ENCODE assay signal across 13 cellular contexts in genomic region chr2:222864296-222864695, GRCh38. TPM values are rescaled to one million over a fixed set of nuclear protein-coding genes. Genes with fewer than 3 reads are reported as not detected.
A peak's percentile ranks its signal among the peaks of the same experiment; 100 is the strongest.
DNase-seq lines count a peak whose midpoint lies in the region; ATAC-seq and TF ChIP-seq lines count a peak whose summit lies in the region.
"Had no signal": no experiment of that assay in that cellular context is flagged by ENCODE, and none has a peak within 500 bp of the region (broad histone marks: within the 10 kb centered on the region; RNA-seq: fewer than 3 reads in every experiment).

No MANE protein-coding gene starts in this region.

- no peaks in the 10 kb centered on the region for H3K9me2 ChIP-seq in HCT116 (ENCODE audit: insufficient read depth)

- H3K9me3 Mint-ChIP-seq in WTC11 = no peaks in the 10 kb centered on the region
- H3K9me3 Mint-ChIP-seq: CD8-positive, alpha-beta T cell had no signal

- in situ Hi-C loops in ACHN (cut with HindIII; ENCODE audit: low pct_ligation_motif_present, low pct_unique_long_range_greater_than_20kb, low sequenced_read_pairs) = no loop called here

- POLR2A ChIA-PET in HCT116 (lab: Charles Lee) = no interaction called here
- POLR2A ChIA-PET in WTC11 (lab: Charles Lee) = no interaction called here

- RAD21 ChIA-PET in HCT116 (lab: Charles Lee; ENCODE audit: low non-redundant PET in 1 of 2, low total read pairs in 2 of 2, uncharacterized antibody in 2 of 2, unreplicated experiment in 2 of 2) = no interaction called here

- BruUV-seq in HCT116 (replicated peaks; lab: Mats Ljungman, UMichigan) = no TSS peak

- intact Hi-C loops in HCT116 (cut with micrococcal nuclease) = no loop called here

- H3K4me1 ChIP-seq in HCT116 (ENCODE audit: control insufficient read depth in 1 of 2, insufficient read depth in 2 of 2, low read length in 2 of 2) (peaks cover 32 to 44% of the 10 kb centered on the region in 2 experiments), iPS-20b (ENCODE audit: insufficient read depth, low read length) (peaks cover 47% of the 10 kb centered on the region)

- no peak overlapping the region for H3K9ac ChIP-seq in HCT116 (ENCODE audit: low read length)
- H3K9ac ChIP-seq in iPS-20b (ENCODE audit: low read depth, low read length) = no peak overlapping the region; the same call in 1 of the 2 replicates

- H4K20me1 ChIP-seq in HCT116 (ENCODE audit: insufficient read depth) = peaks cover 36% of the 10 kb centered on the region; the same call in 1 of the 2 replicates

- ATAC-seq in HCT116 (no peak), WTC11 (peak; percentile 13)
- ATAC-seq: CD8-positive, alpha-beta T cell; Panc1 had no signal

- TF ChIP-seq POLR2A in HCT116 (IDR thresholded peaks at IDR 0.05; ENCODE audit: borderline replicate concordance, extremely low read depth, insufficient read depth, insufficient read length) = no peak

- no peaks in the 10 kb centered on the region for H3K36me3 ChIP-seq in HCT116 (ENCODE audit: control insufficient read depth in 1 of 2, insufficient read depth in 2 of 2, low read length in 2 of 2)
- no peaks in the 10 kb centered on the region for H3K36me3 ChIP-seq in iPS-20b (ENCODE audit: insufficient read depth, low read depth, low read length)
- H3K36me3 ChIP-seq: uterus had no signal

- H3K4me2 ChIP-seq in HCT116 (ENCODE audit: low read length) = peak overlapping the region; percentile 79

- no peak overlapping the region for H3K4me3 ChIP-seq in HCT116 (replicated peaks in 1 of 2; ENCODE audit: low read depth in 1 of 2, low read length in 2 of 2)
- peak overlapping the region; percentile 40; the same call in 1 of the 2 replicates for H3K4me3 ChIP-seq in iPS-20b (ENCODE audit: low read length)
- H3K4me3 ChIP-seq: uterus had no signal

- H3K27ac ChIP-seq in HCT116 (ENCODE audit: low read depth, low read length) = no peak overlapping the region
- H3K27ac ChIP-seq in iPS-20b (ENCODE audit: low read length) = peak overlapping the region; percentile 22
- H3K27ac ChIP-seq: uterus had no signal

- CTCF ChIA-PET in HCT116 (lab: Charles Lee) = interaction anchor here (0.8 kb wide), 1 partner anchor 155 kb away, joined by 3 read pairs; no protein-coding TSS in a partner anchor
- CTCF ChIA-PET in WTC11 (lab: Charles Lee) = interaction anchor here (0.6 to 2.0 kb wide), 7 partner anchors 25 to 170 kb away, joined by 3 to 10 read pairs (median 3); no protein-coding TSS in a partner anchor

- H2AFZ ChIP-seq in HCT116 (ENCODE audit: low read depth, low read length, poor library complexity, severe bottlenecking) = no peak overlapping the region

- no peak for TF ChIP-seq RAD21 in HCT116 (IDR thresholded peaks at IDR 0.05; ENCODE audit: low read depth)

- no peaks in the 10 kb centered on the region for H3K27me3 Mint-ChIP-seq in WTC11 (ENCODE audit: low read depth)

- TF ChIP-seq CTCF in HCT116 (IDR thresholded peaks at IDR 0.05 in 2 of 3, conservative IDR thresholded peaks at IDR 0.05 in 1 of 3; ENCODE audit: borderline replicate concordance in 1 of 3, insufficient read depth in 1 of 3, low read depth in 2 of 3, low read length in 2 of 3) = no peak
- no peak for TF ChIP-seq CTCF in WTC11 (IDR thresholded peaks at IDR 0.05)

- no peak overlapping the region for H3K4me3 Mint-ChIP-seq in WTC11
- H3K4me3 Mint-ChIP-seq: CD8-positive, alpha-beta T cell had no signal

- no peaks in the 10 kb centered on the region for H3K27me3 ChIP-seq in HCT116 (ENCODE audit: insufficient read depth, low read length)
- H3K27me3 ChIP-seq in iPS-20b (ENCODE audit: insufficient read depth, low read length) = no peaks in the 10 kb centered on the region
- H3K27me3 ChIP-seq: uterus had no signal

- DNase-seq in ACHN = peak; percentile 42
- no peak for DNase-seq in HCT116 (ENCODE audit: low read depth, low spot score)
- DNase-seq in WTC11 (ENCODE audit: low spot score) = peak; percentile 12
- DNase-seq in NCI-H2081 treated with DMSO at 0.1 percent for 48 hours (lab: John Stamatoyannopoulos, UW) = no peak
- no peak for DNase-seq in germinal center (ENCODE audit: low spot score)
- DNase-seq in NCI-H2196 (lab: John Stamatoyannopoulos, UW; ENCODE audit: unreplicated experiment) = no peak
- no peak for DNase-seq in Kasumi-1 (lab: John Stamatoyannopoulos, UW)
- DNase-seq: activated CD8-positive, alpha-beta memory T cell treated with anti-CD3 and anti-CD28 coated beads for 24 hours; CD8-positive, alpha-beta T cell; KG1 had no signal

- H3K4me1 Mint-ChIP-seq in WTC11 = peaks cover 22% of the 10 kb centered on the region

- peaks cover 83% of the 10 kb centered on the region for H3K79me2 ChIP-seq in HCT116 (ENCODE audit: insufficient read depth, low read length)

- H3K36me3 Mint-ChIP-seq in WTC11 = peaks cover 3% of the 10 kb centered on the region; the same call in 1 of the 2 replicates

- H3K27ac Mint-ChIP-seq in WTC11 = no peak overlapping the region
- H3K27ac Mint-ChIP-seq: CD8-positive, alpha-beta T cell had no signal

- H3K9me3 ChIP-seq in HCT116 (ENCODE audit: control insufficient read depth in 1 of 2, insufficient read depth in 1 of 2, low read depth in 1 of 2, low read length in 2 of 2) (no peaks in the 10 kb centered on the region), iPS-20b (ENCODE audit: insufficient read depth, low read depth, low read length) (no peaks in the 10 kb centered on the region)
- H3K9me3 ChIP-seq: uterus had no signal

TF ChIP-seq in HCT116, 20 proteins besides CTCF, POLR2A, EP300 and RAD21:
- TF ChIP-seq SP1 (IDR thresholded peaks at IDR 0.05; ENCODE audit: low read depth) (no peak), ZBTB33 (IDR thresholded peaks at IDR 0.05; ENCODE audit: extremely low read depth, insufficient replicate concordance, low read length) (no peak), CBX3 (IDR thresholded peaks at IDR 0.05; ENCODE audit: low read depth) (peak; percentile 23; the same call in 1 of the 2 replicates), FOSL1 (IDR thresholded peaks at IDR 0.05; ENCODE audit: low read depth) (peak; percentile 52), JUND (IDR thresholded peaks at IDR 0.05) (peak; percentile 58)

TF ChIP-seq in WTC11, 78 proteins besides CTCF, POLR2A, EP300 and RAD21:
- TF ChIP-seq TEAD1 (CRISPR knock-in tag; IDR thresholded peaks at IDR 0.05) (0 out of 2 replicates have a peak, but pooled peaks have one; percentile 35), ESRRA (CRISPR knock-in tag; IDR thresholded peaks at IDR 0.05; ENCODE audit: borderline replicate concordance) (peak; percentile 48; the same call in 1 of the 2 replicates), NR3C1 (CRISPR knock-in tag; conservative IDR thresholded peaks at IDR 0.05; ENCODE audit: low read depth) (no peak)

RNA-seq across cellular contexts. Expression of gene ACSL3, which starts 3.5 kb away (rescaled TPM):
- total RNA-seq in HCT116 (2021; ENCODE audit: unreplicated experiment) = 142 TPM
- 49.5 and 66.8 TPM in 2 replicates for polyA plus RNA-seq in HCT116 (2012)
- total RNA-seq in WTC11 (2021) = 78.4 to 100 TPM (median 82.2 TPM) in 3 replicates

Comparison
In these comparisons a context has a peak if more than half of its experiments do, and no peak if none do; other contexts are left out.
1. DNase-seq: peak in ACHN (single experiment) and WTC11 (single experiment); none in HCT116 (single experiment), NCI-H2081 treated with DMSO at 0.1 percent for 48 hours (single experiment), germinal center (single experiment), NCI-H2196 (single experiment) and Kasumi-1 (0 of 2).